Comparison of ENCODE assay signal across 13 cellular contexts in the genomic region with DNA sequence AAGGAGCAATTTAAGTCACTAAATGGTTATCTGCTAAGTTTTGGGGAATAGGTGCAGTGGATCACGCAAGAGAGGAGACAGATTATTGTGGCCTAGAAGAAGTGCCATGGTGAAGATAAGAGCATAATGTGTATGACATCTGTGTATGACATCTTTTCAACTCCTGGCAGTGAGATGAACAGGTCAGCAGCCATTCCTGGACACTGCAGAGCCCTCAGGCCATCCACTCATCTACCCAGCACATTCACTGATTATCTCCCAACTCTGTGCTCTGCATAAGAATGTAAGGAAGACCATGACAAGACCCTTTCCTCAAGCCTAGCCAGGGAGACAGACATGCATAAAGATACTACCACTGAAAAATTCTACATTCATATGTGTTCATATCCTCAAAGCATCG.
A peak's percentile ranks its signal among the peaks of the same experiment; 100 is the strongest.
DNase-seq lines count a peak whose midpoint lies in the region; ATAC-seq and TF ChIP-seq lines count a peak whose summit lies in the region.
"Had no signal": no experiment of that assay in that cellular context is flagged by ENCODE, and none has a peak within 500 bp of the region (broad histone marks: within the 10 kb centered on the region; RNA-seq: fewer than 3 reads in every experiment).

No MANE protein-coding gene starts in this region.

- H4K8ac ChIP-seq in trophoblast cell (ENCODE audit: low read depth, low read length), result no peak overlapping the region

- no peak overlapping the region for H3K23ac ChIP-seq in trophoblast cell (ENCODE audit: low read length)

- H3K4me1 ChIP-seq in adipocyte (ENCODE audit: control insufficient read depth, insufficient read depth, low read length) (peaks cover 70% of the 10 kb centered on the region), trophoblast cell (ENCODE audit: control insufficient read depth in 1 of 2, insufficient read depth in 2 of 2, low read length in 2 of 2) (peaks cover 6 to 9% of the 10 kb centered on the region in 2 experiments), subcutaneous abdominal adipose tissue (ENCODE audit: control insufficient read depth in 5 of 5, insufficient read depth in 5 of 5, low read length in 5 of 5) (peaks cover 8 to 68% (median 61%) of the 10 kb centered on the region in 5 donors)
- H3K4me1 ChIP-seq: BLaER1 treated with 17β-estradiol and CSF1 and Interleukin-3, amounts not matched to agents 10 nM and 100 nM had no signal

- H3K9ac ChIP-seq in adipocyte (ENCODE audit: low read length), result peak overlapping the region; percentile 56
- H3K9ac ChIP-seq in trophoblast cell (ENCODE audit: low read length), result no peak overlapping the region
- H3K9ac ChIP-seq in subcutaneous abdominal adipose tissue (ENCODE audit: low read length in 5 of 5), result peak overlapping the region in 1 of 5 donors; percentile 56
- H3K9ac ChIP-seq: BLaER1 treated with 17β-estradiol and CSF1 and Interleukin-3, amounts not matched to agents 10 nM and 100 nM; GM23248 had no signal

- H3K9me3 ChIP-seq in adipocyte (ENCODE audit: control insufficient read depth, low read length), result no peaks in the 10 kb centered on the region
- H3K9me3 ChIP-seq in trophoblast cell (ENCODE audit: insufficient read depth, low read depth, low read length), result peaks cover 1% of the 10 kb centered on the region
- no peaks in the 10 kb centered on the region for H3K9me3 ChIP-seq in subcutaneous abdominal adipose tissue (ENCODE audit: control insufficient read depth in 5 of 5, low read length in 5 of 5)
- H3K9me3 ChIP-seq: BLaER1 treated with 17β-estradiol and CSF1 and Interleukin-3, amounts not matched to agents 10 nM and 100 nM; HAP-1 had no signal

- no peaks in the 10 kb centered on the region for H3K9me3 Mint-ChIP-seq in HFFc6
- H3K9me3 Mint-ChIP-seq: CD8-positive, alpha-beta T cell had no signal

- no peak overlapping the region for H3K14ac ChIP-seq in trophoblast cell (ENCODE audit: low read length)

- H2AK5ac ChIP-seq in trophoblast cell (ENCODE audit: low read length), result no peak overlapping the region

- no peak overlapping the region for H3K4ac ChIP-seq in trophoblast cell (ENCODE audit: low read depth, low read length)

- H3K27me3 Mint-ChIP-seq in HFFc6 (ENCODE audit: insufficient read depth), result peaks cover 5% of the 10 kb centered on the region
- H3K27me3 Mint-ChIP-seq: B cell had no signal

- H3K36me3 Mint-ChIP-seq in HFFc6 (ENCODE audit: low read depth), result peaks cover 33% of the 10 kb centered on the region
- H3K36me3 Mint-ChIP-seq: CD8-positive, alpha-beta T cell had no signal

- ATAC-seq in GM21723 (IDR thresholded peaks at IDR 0.05; ENCODE audit: unreplicated experiment), result no peak
- ATAC-seq: CD8-positive, alpha-beta T cell; GM12878 had no signal

- H3K4me1 Mint-ChIP-seq in HFFc6 (ENCODE audit: low read depth), result peaks cover 56% of the 10 kb centered on the region
- H3K4me1 Mint-ChIP-seq: B cell had no signal

- H2BK5ac ChIP-seq in trophoblast cell (ENCODE audit: low read depth, low read length, poor library complexity), result no peak overlapping the region

- H3K36me3 ChIP-seq in adipocyte (ENCODE audit: control insufficient read depth, insufficient read depth, low read length, severe bottlenecking) (peaks cover 32% of the 10 kb centered on the region), trophoblast cell (ENCODE audit: control insufficient read depth in 1 of 2, insufficient read depth in 2 of 2, low read length in 2 of 2) (no peaks in the 10 kb centered on the region), subcutaneous abdominal adipose tissue (ENCODE audit: control insufficient read depth in 5 of 5, insufficient read depth in 5 of 5, low read length in 5 of 5) (peaks cover 0 to 9% (median 0%) of the 10 kb centered on the region in 5 donors)
- H3K36me3 ChIP-seq: BLaER1 treated with 17β-estradiol and CSF1 and Interleukin-3, amounts not matched to agents 10 nM and 100 nM; HAP-1 had no signal

- H3K27me3 ChIP-seq in adipocyte (replicated peaks; ENCODE audit: control insufficient read depth, insufficient read depth, low read length) (no peaks in the 10 kb centered on the region), trophoblast cell (ENCODE audit: insufficient read depth, low read length) (no peaks in the 10 kb centered on the region), subcutaneous abdominal adipose tissue (ENCODE audit: control insufficient read depth in 5 of 5, insufficient read depth in 4 of 5, low read length in 5 of 5) (no peaks in the 10 kb centered on the region)
- H3K27me3 ChIP-seq: BLaER1 treated with 17β-estradiol and CSF1 and Interleukin-3, amounts not matched to agents 10 nM and 100 nM had no signal

- H3K27ac ChIP-seq in trophoblast cell (ENCODE audit: low read depth, low read length), result no peak overlapping the region
- peak overlapping the region; percentile 79 for H3K27ac ChIP-seq in subcutaneous abdominal adipose tissue (ENCODE audit: low read depth, low read length)
- H3K27ac ChIP-seq: BLaER1 treated with 17β-estradiol and CSF1 and Interleukin-3, amounts not matched to agents 10 nM and 100 nM; GM23248 had no signal

- H2BK120ac ChIP-seq in trophoblast cell (ENCODE audit: insufficient read depth, low read length, poor library complexity), result no peak overlapping the region

- no peak overlapping the region for H3K4me2 ChIP-seq in trophoblast cell (ENCODE audit: low read length)
- H3K4me2 ChIP-seq: BLaER1 treated with 17β-estradiol and CSF1 and Interleukin-3, amounts not matched to agents 10 nM and 100 nM had no signal

- H2BK12ac ChIP-seq in trophoblast cell (ENCODE audit: low read length), result no peak overlapping the region

- H4K12ac ChIP-seq in trophoblast cell (ENCODE audit: low read depth, low read length), result no peak overlapping the region

- no peaks in the 10 kb centered on the region for H3K79me1 ChIP-seq in trophoblast cell (ENCODE audit: low read length)

- no peak overlapping the region for H2AFZ ChIP-seq in trophoblast cell (ENCODE audit: insufficient read depth, low read length, poor library complexity)
- H2AFZ ChIP-seq: GM23248 had no signal

- no peak overlapping the region for H3K4me3 Mint-ChIP-seq in HFFc6
- H3K4me3 Mint-ChIP-seq: B cell; CD8-positive, alpha-beta T cell had no signal

- no peak overlapping the region for H4K91ac ChIP-seq in trophoblast cell (ENCODE audit: low read depth, low read length)

- H3K4me3 ChIP-seq in adipocyte (ENCODE audit: low read length) (no peak overlapping the region), trophoblast cell (ENCODE audit: low read depth, low read length) (no peak overlapping the region), subcutaneous abdominal adipose tissue (ENCODE audit: low read depth in 1 of 5, low read length in 5 of 5) (no peak overlapping the region)
- H3K4me3 ChIP-seq: BLaER1 treated with 17β-estradiol and CSF1 and Interleukin-3, amounts not matched to agents 10 nM and 100 nM; GM12878; GM23248; HAP-1 had no signal

- DNase-seq in HFFc6, result no peak
- no peak for DNase-seq in adipocyte (ENCODE audit: low read depth)
- peak; percentile 82 to 87 for DNase-seq in trophoblast cell
- no peak for DNase-seq in stimulated activated CD4-positive, alpha-beta T cell treated with anti-CD3 and anti-CD28 coated beads, Interleukin-4, amount 100 ng/mL, for 1 hour
- DNase-seq: Calu3; CD8-positive, alpha-beta T cell; GM23248 had no signal

- H3K79me2 ChIP-seq in trophoblast cell (ENCODE audit: control insufficient read depth, insufficient read depth, low read length, poor library complexity), result no peaks in the 10 kb centered on the region

- H3K27ac Mint-ChIP-seq in HFFc6, result peak overlapping the region; percentile 42; the same call in 1 of the 2 replicates
- H3K27ac Mint-ChIP-seq: B cell; CD8-positive, alpha-beta T cell had no signal

- no CpG with 5 or more reads among the region's 2 CpGs for WGBS in trophoblast cell (ENCODE audit: extremely low coverage, insufficient coverage, insufficient read length)

- no peak for TF ChIP-seq CTCF in HFFc6 (IDR thresholded peaks at IDR 0.05)

- H3K18ac ChIP-seq in trophoblast cell (ENCODE audit: low read length), result no peak overlapping the region

Comparison
In these comparisons a context has a peak if more than half of its experiments do, and no peak if none do; other contexts are left out.
1. DNase-seq: peak in trophoblast cell (2 of 2); none in HFFc6 (single experiment), adipocyte (single experiment) and stimulated activated CD4-positive, alpha-beta T cell treated with anti-CD3 and anti-CD28 coated beads, Interleukin-4, amount 100 ng/mL, for 1 hour (single experiment).